ENCODE assay signal across 8 cellular contexts in genomic region chr5:181243521-181244307, GRCh38.
DNase-seq lines count a peak whose midpoint lies in the region; ATAC-seq and TF ChIP-seq lines count a peak whose summit lies in the region.

Gene RACK1, minus strand, starts transcription at chr5:181243906. Its CDS starts 106 bp downstream, at chr5:181243800.

- H3K9me3 Mint-ChIP-seq in nephron progenitor cell: no peaks in the 10 kb centered on the region

- H3K27ac ChIP-seq in stomach smooth muscle (ENCODE audit: low read length): peak within 1 kb of the TSS; percentile 84

- peaks cover 37% of the 10 kb centered on the region for H3K36me3 Mint-ChIP-seq in nephron progenitor cell (ENCODE audit: low read depth)

- peak within 1 kb of the TSS; percentile 100 for H3K27ac Mint-ChIP-seq in nephron progenitor cell

- no peaks in the 10 kb centered on the region for H3K27me3 ChIP-seq in stomach smooth muscle (ENCODE audit: control insufficient read depth in 1 of 2, insufficient read depth in 2 of 2, low read length in 2 of 2)

- TF ChIP-seq EP300 in Ishikawa (IDR thresholded peaks at IDR 0.05; ENCODE audit: borderline replicate concordance): no peak

- H3K9ac ChIP-seq in stomach smooth muscle (ENCODE audit: low read length in 2 of 2): peak within 1 kb of the TSS; percentile 93 to 98

- H3K4me3 ChIP-seq in stomach smooth muscle (ENCODE audit: low read length in 2 of 2): peak within 1 kb of the TSS; percentile 85 to 99

- TF ChIP-seq CTCF in nephron progenitor cell (IDR thresholded peaks at IDR 0.05): no peak

- H3K9me3 ChIP-seq in stomach smooth muscle (ENCODE audit: control insufficient read depth in 2 of 2, low read length in 2 of 2): no peaks in the 10 kb centered on the region

- DNase-seq in CMK (ENCODE audit: low read depth) (peak; percentile 73), activated T-cell treated with anti-CD3 and anti-CD28 coated beads for 24 hours (ENCODE audit: low read depth) (peak; percentile 85), fibroblast of gingiva (ENCODE audit: low read depth) (peak; percentile 85), nephron progenitor cell (peak; percentile 86), NCI-H82 treated with DMSO at 0.1 percent for 48 hours (lab: John Stamatoyannopoulos, UW; ENCODE audit: unreplicated experiment) (no peak)

- H3K27me3 Mint-ChIP-seq in nephron progenitor cell (ENCODE audit: low read depth, poor library complexity): peaks cover 2% of the 10 kb centered on the region

- H3K4me3 Mint-ChIP-seq in nephron progenitor cell: peak within 1 kb of the TSS; percentile 100

- H3K4me1 ChIP-seq in stomach smooth muscle (ENCODE audit: control insufficient read depth, insufficient read depth, low read length): peaks cover 55% of the 10 kb centered on the region

- peak; percentile 58 for ATAC-seq in GM21529 (IDR thresholded peaks at IDR 0.05; ENCODE audit: unreplicated experiment)

- no peak for TF ChIP-seq RAD21 in Ishikawa (IDR thresholded peaks at IDR 0.05; ENCODE audit: low read depth)

- H3K4me1 Mint-ChIP-seq in nephron progenitor cell: peaks cover 61% of the 10 kb centered on the region

- H3K36me3 ChIP-seq in stomach smooth muscle (ENCODE audit: control insufficient read depth in 2 of 2, insufficient read depth in 2 of 2, low read length in 2 of 2): peaks cover 17 to 27% of the 10 kb centered on the region in 2 donors

TF ChIP-seq in Ishikawa, 13 proteins besides CTCF, POLR2A, EP300 and RAD21:
- peak; percentile 99 for TF ChIP-seq YY1 (IDR thresholded peaks at IDR 0.05; ENCODE audit: low read depth)
- TF ChIP-seq FOXM1 (IDR thresholded peaks at IDR 0.05; ENCODE audit: borderline replicate concordance, low read depth): no peak
- no peak; the same call in 1 of the 2 replicates for TF ChIP-seq CREB1 (IDR thresholded peaks at IDR 0.05; ENCODE audit: low read depth)
- peak; percentile 76; the same call in 1 of the 2 replicates for TF ChIP-seq ZBTB7A (IDR thresholded peaks at IDR 0.05; ENCODE audit: low read depth)
- peak; percentile 63; the same call in 1 of the 2 replicates for TF ChIP-seq TEAD4 (IDR thresholded peaks at IDR 0.05)
- peak; percentile 96 for TF ChIP-seq MAX (IDR thresholded peaks at IDR 0.05)
- no peak for TF ChIP-seq USF1 (IDR thresholded peaks at IDR 0.05)
- TF ChIP-seq TAF1 (IDR thresholded peaks at IDR 0.05; ENCODE audit: low read depth): peak; percentile 100
- TF ChIP-seq CEBPB (IDR thresholded peaks at IDR 0.05): no peak; the same call in 1 of the 2 replicates
- TF ChIP-seq TCF12 (IDR thresholded peaks at IDR 0.05; ENCODE audit: low read depth): 0 out of 2 replicates have a peak, but pooled peaks have one; percentile 16
- no peak for TF ChIP-seq REST (IDR thresholded peaks at IDR 0.05; ENCODE audit: low read depth)
- peak; percentile 91 for TF ChIP-seq EGR1 (IDR thresholded peaks at IDR 0.05)
- TF ChIP-seq NFIC (IDR thresholded peaks at IDR 0.05): 0 out of 2 replicates have a peak, but pooled peaks have one; percentile 7
